12 cellular contexts compared by ENCODE assay signal in genomic region chr2:135030826-135031225, GRCh38. TPM values are rescaled to one million over a fixed set of nuclear protein-coding genes. Genes with fewer than 3 reads are reported as not detected.
DNase-seq lines count a peak whose midpoint lies in the region; TF ChIP-seq lines count a peak whose summit lies in the region.
"Had no signal": no experiment of that assay in that cellular context is flagged by ENCODE, and none has a peak within 500 bp of the region (broad histone marks: within the 10 kb centered on the region; RNA-seq: fewer than 3 reads in every experiment).

No MANE protein-coding gene starts in this region.

- TF ChIP-seq CTCF in endodermal cell (conservative IDR thresholded peaks at IDR 0.05) (no peak), nephron progenitor cell (IDR thresholded peaks at IDR 0.05) (no peak)

- H3K27me3 Mint-ChIP-seq in endodermal cell (ENCODE audit: insufficient read depth) (no peaks in the 10 kb centered on the region), nephron progenitor cell (ENCODE audit: low read depth, poor library complexity) (peaks cover 20% of the 10 kb centered on the region)

- H3K4me3 ChIP-seq in endodermal cell (ENCODE audit: low read length) = no peak overlapping the region
- H3K4me3 ChIP-seq: colonic mucosa had no signal

- H3K27ac Mint-ChIP-seq in endodermal cell (no peak overlapping the region), nephron progenitor cell (no peak overlapping the region)

- 82 to 100% methylated on average over 1 of the region's 1 CpG for WGBS in endodermal cell (ENCODE audit: insufficient coverage in 1 of 2, insufficient read length in 1 of 2), 2 experiments

- no peaks in the 10 kb centered on the region for H3K36me3 ChIP-seq in endodermal cell (ENCODE audit: control insufficient read depth, insufficient read depth, low read length)
- H3K36me3 ChIP-seq: colonic mucosa had no signal

- no peak overlapping the region for H3K4me3 Mint-ChIP-seq in endodermal cell
- no peak overlapping the region for H3K4me3 Mint-ChIP-seq in nephron progenitor cell

- H3K27me3 ChIP-seq in endodermal cell (ENCODE audit: control insufficient read depth, insufficient read depth, low read length, poor library complexity, severe bottlenecking) = no peaks in the 10 kb centered on the region
- H3K27me3 ChIP-seq: colonic mucosa had no signal

- no peaks in the 10 kb centered on the region for H3K4me1 Mint-ChIP-seq in endodermal cell
- no peaks in the 10 kb centered on the region for H3K4me1 Mint-ChIP-seq in nephron progenitor cell

- H3K9me3 Mint-ChIP-seq in endodermal cell = peaks cover 22% of the 10 kb centered on the region
- H3K9me3 Mint-ChIP-seq in nephron progenitor cell = peaks cover 17% of the 10 kb centered on the region

- no peaks in the 10 kb centered on the region for H3K4me1 ChIP-seq in endodermal cell (ENCODE audit: control insufficient read depth, insufficient read depth, low read length)
- H3K4me1 ChIP-seq: colonic mucosa had no signal

- no peak overlapping the region for H3K9ac ChIP-seq in endodermal cell (ENCODE audit: extremely low read depth, low read length, poor library complexity, severe bottlenecking)

- H3K27ac ChIP-seq in endodermal cell (ENCODE audit: low read depth, low read length) = no peak overlapping the region
- H3K27ac ChIP-seq in caudate nucleus (ENCODE audit: low read depth, low read length) = no peak overlapping the region
- H3K27ac ChIP-seq: colonic mucosa had no signal

- H3K36me3 Mint-ChIP-seq in endodermal cell (ENCODE audit: low read depth) = no peaks in the 10 kb centered on the region
- H3K36me3 Mint-ChIP-seq in nephron progenitor cell (ENCODE audit: low read depth) = no peaks in the 10 kb centered on the region

- no peaks in the 10 kb centered on the region for H3K9me3 ChIP-seq in endodermal cell (ENCODE audit: control insufficient read depth, low read length)
- H3K9me3 ChIP-seq: colonic mucosa had no signal

- DNase-seq in H4 (ENCODE audit: low spot score) = peak; percentile 19
- DNase-seq in NCI-H460 (ENCODE audit: extremely low read depth, low read depth) = peak; percentile 31
- peak; percentile 55 for DNase-seq in endodermal cell
- peak; percentile 35 for DNase-seq in nephron progenitor cell
- no peak for DNase-seq in stimulated activated CD8-positive, alpha-beta memory T cell treated with anti-CD3 and anti-CD28 coated beads, Interleukin-4, amount 100 ng/mL, for 48 hours
- DNase-seq in caudate nucleus (lab: John Stamatoyannopoulos, UW) = no peak
- no peak for DNase-seq in NCI-H510A treated with DMSO at 0.1 percent for 48 hours (lab: John Stamatoyannopoulos, UW)
- no peak for DNase-seq in NCI-H146 treated with DMSO at 0.1 percent for 48 hours (lab: John Stamatoyannopoulos, UW; ENCODE audit: unreplicated experiment)
- DNase-seq: colonic mucosa, NCI-H774, nucleus accumbens had no signal

RNA-seq across cellular contexts. Expression of gene MAP3K19, which starts 16.4 kb away (rescaled TPM):
- total RNA-seq in H4 (2014; rRNA removed; shearing (Covaris generic)) = not detected in 2 replicates
- total RNA-seq in NCI-H460 (2014; rRNA removed; shearing (Covaris generic)) = not detected in 2 replicates
- not detected in 2 replicates for polyA plus RNA-seq in NCI-H460 (2014; cell fraction: nucleus; rRNA removed)
- total RNA-seq in endodermal cell = not detected
- polyA plus RNA-seq in endodermal cell (2013, experiment 1 of 2) = not detected
- polyA plus RNA-seq in endodermal cell (2013, experiment 2 of 2) = not detected
- total RNA-seq: colonic mucosa, G401 had no signal

RNA-seq across cellular contexts. Expression of gene RAB3GAP1, which starts 21.3 kb away (rescaled TPM):
- 35.4 and 36.8 TPM in 2 replicates for total RNA-seq in H4 (2014; rRNA removed; shearing (Covaris generic))
- 52.4 and 58.8 TPM in 2 replicates for total RNA-seq in NCI-H460 (2014; rRNA removed; shearing (Covaris generic))
- 36.1 and 61.4 TPM in 2 replicates for polyA plus RNA-seq in NCI-H460 (2014; cell fraction: nucleus; rRNA removed)
- 10 to 100 TPM; 28.5 to 29.6 TPM for total RNA-seq in endodermal cell
- 32.8 TPM for polyA plus RNA-seq in endodermal cell (2013, experiment 1 of 2)
- polyA plus RNA-seq in endodermal cell (2013, experiment 2 of 2) = 30.3 TPM

Comparison
In these comparisons a context has a peak if more than half of its experiments do, and no peak if none do; other contexts are left out.
1. DNase-seq: peak in H4 (single experiment), NCI-H460 (single experiment), endodermal cell (single experiment) and nephron progenitor cell (single experiment); none in stimulated activated CD8-positive, alpha-beta memory T cell treated with anti-CD3 and anti-CD28 coated beads, Interleukin-4, amount 100 ng/mL, for 48 hours (single experiment), caudate nucleus (0 of 61), NCI-H510A treated with DMSO at 0.1 percent for 48 hours (single experiment) and NCI-H146 treated with DMSO at 0.1 percent for 48 hours (single experiment).